8 cellular contexts compared by ENCODE assay signal in the genomic region with DNA sequence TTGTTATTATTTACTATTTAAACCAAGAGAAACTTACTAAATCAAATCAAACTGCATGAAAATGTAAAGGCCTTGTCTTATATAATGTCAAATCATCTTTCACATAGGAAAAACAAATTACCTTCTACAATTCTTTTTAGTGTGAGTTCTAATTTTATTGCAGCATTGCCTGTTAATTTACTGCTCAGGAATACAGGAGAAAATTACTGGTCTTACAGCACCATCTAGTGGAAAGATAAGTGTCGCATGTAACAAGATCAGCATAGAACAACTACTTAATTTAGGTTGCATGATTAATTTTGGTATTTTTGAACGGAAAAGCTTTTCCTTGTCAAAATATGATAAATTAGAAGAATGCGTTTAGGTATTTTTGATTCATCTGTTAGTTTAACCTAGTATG.
DNase-seq lines count a peak whose midpoint lies in the region; ATAC-seq, FAIRE-seq and TF ChIP-seq lines count a peak whose summit lies in the region.

No MANE protein-coding gene starts in this region.

- H3K27me3 ChIP-seq in GM12878 (replicated peaks in 1 of 2; ENCODE audit: control insufficient read depth in 2 of 2, insufficient read depth in 2 of 2, low read length in 1 of 2) (no peaks in the 10 kb centered on the region), vagina (no peaks in the 10 kb centered on the region)

- no peak overlapping the region for H3K4me2 ChIP-seq in GM12878 (ENCODE audit: control insufficient read depth, insufficient read depth)

- 0 out of 3 replicates have a peak, but pooled peaks have one; percentile 42 for ATAC-seq in GM12878
- ATAC-seq in HG03196 (IDR thresholded peaks at IDR 0.05; ENCODE audit: unreplicated experiment) = no peak
- no peak for ATAC-seq in GM21528 (IDR thresholded peaks at IDR 0.05; ENCODE audit: low FRiP score, unreplicated experiment)

- H3K4me3 ChIP-seq in GM12878 = no peak overlapping the region
- no peak overlapping the region for H3K4me3 ChIP-seq in vagina

- TF ChIP-seq POLR2A in GM12878 (IDR thresholded peaks at IDR 0.05; ENCODE audit: low read depth, low read length) = no peak
- no peak for TF ChIP-seq POLR2A in vagina (IDR thresholded peaks at IDR 0.05)

- SMC1A ChIA-PET in GM12878 (lab: Charles Lee; ENCODE audit: uncharacterized antibody, unreplicated experiment) = interaction anchor here (0.6 to 2.5 kb wide), 6 partner anchors 67 to 737 kb away, joined by 3 to 9 read pairs (median 5); no protein-coding TSS in a partner anchor

- H3K9me3 ChIP-seq in GM12878 (replicated peaks; ENCODE audit: control insufficient read depth, insufficient read depth, low read length) (no peaks in the 10 kb centered on the region), vagina (no peaks in the 10 kb centered on the region)

- no peak overlapping the region for H3K27ac ChIP-seq in GM12878 (ENCODE audit: control insufficient read depth, insufficient read depth)
- H3K27ac ChIP-seq in vagina = no peak overlapping the region

- in situ Hi-C loops in ACHN (cut with HindIII; ENCODE audit: low pct_ligation_motif_present, low pct_unique_long_range_greater_than_20kb, low sequenced_read_pairs) = no loop called here
- in situ Hi-C loops in GM13976 (cut with MboI; ENCODE audit: low sequenced_read_pairs, unreplicated experiment) = no loop called here
- in situ Hi-C loops in GM12878 (cut with MboI) = loop anchor here (5.0 to 25.0 kb wide), 2 partner anchors 243 to 748 kb away; no protein-coding TSS in a partner anchor

- H3K4me1 ChIP-seq in GM12878 (ENCODE audit: control insufficient read depth, insufficient read depth, low read length) = no peaks in the 10 kb centered on the region
- no peaks in the 10 kb centered on the region for H3K4me1 ChIP-seq in vagina

- TF ChIP-seq RAD21 in GM12878 (IDR thresholded peaks at IDR 0.05; ENCODE audit: insufficient read depth, low read depth, low read length) = peak; percentile 66

- no peak overlapping the region for H3K9ac ChIP-seq in GM12878 (ENCODE audit: control insufficient read depth, insufficient read depth, low read length)

- intact Hi-C loops in GM12878 (cut with micrococcal nuclease; ENCODE audit: unreplicated experiment) = loop anchor here (10.0 kb wide), 1 partner anchor 745 kb away; no protein-coding TSS in a partner anchor
- intact Hi-C loops in vagina (cut with DNase I) = no loop called here

- peak; percentile 13 for FAIRE-seq in GM12878 (lab: Jason Lieb, UNC)

- no peak overlapping the region for H2AFZ ChIP-seq in GM12878 (ENCODE audit: control insufficient read depth, low read depth, low read length)

- RAD21 ChIA-PET in GM12878 (lab: Charles Lee; ENCODE audit: unreplicated experiment) = interaction anchor here (0.6 to 1.4 kb wide), 6 partner anchors 27 to 737 kb away, joined by 3 to 4 read pairs (median 3); no protein-coding TSS in a partner anchor

- no peak for TF ChIP-seq EP300 in GM12878 (IDR thresholded peaks at IDR 0.05; ENCODE audit: borderline replicate concordance in 1 of 2, control insufficient read depth in 1 of 2, low read depth in 2 of 2, low read length in 2 of 2)

- POLR2A ChIA-PET in GM12878 (lab: Charles Lee) = no interaction called here

- peak; percentile 38 for TF ChIP-seq CTCF in GM13976 (IDR thresholded peaks at IDR 0.05; ENCODE audit: borderline replicate concordance, control extremely low read depth, extremely low read depth, insufficient read depth, missing control alignments)
- TF ChIP-seq CTCF in GM12878 (IDR thresholded peaks at IDR 0.05 in 2 of 3, conservative IDR thresholded peaks at IDR 0.05 in 1 of 3; ENCODE audit: control insufficient read depth in 2 of 3, extremely low read depth in 1 of 3, insufficient read depth in 1 of 3, low read depth in 3 of 3, low read length in 3 of 3) = peak; percentile 46 to 56 (median 50); a peak in 5 of 6 replicates
- peak; percentile 19 to 62 (median 44) for TF ChIP-seq CTCF in vagina (IDR thresholded peaks at IDR 0.05)

- DNase-seq in ACHN (peak; percentile 68), GM13976 (ENCODE audit: low spot score) (no peak), NCI-H2227 treated with DMSO at 0.1 percent for 48 hours (lab: John Stamatoyannopoulos, UW) (peak; percentile 95), GM12878 (ENCODE audit: low read depth, low spot score) (peak; percentile 3), kidney glomerular epithelial cell (lab: John Stamatoyannopoulos, UW) (peak; percentile 47), vagina (ENCODE audit: extremely low spot score in 2 of 2) (no peak)

- H3K79me2 ChIP-seq in GM12878 (ENCODE audit: control insufficient read depth, insufficient read depth, low read length) = no peaks in the 10 kb centered on the region

- H3K36me3 ChIP-seq in GM12878 (ENCODE audit: control insufficient read depth in 2 of 2, insufficient read depth in 2 of 2, low read length in 1 of 2) (no peaks in the 10 kb centered on the region), vagina (no peaks in the 10 kb centered on the region)

- WGBS in GM12878 (ENCODE audit: insufficient coverage, insufficient replicate concordance, low lambda C conversion rate, missing lambda C conversion rate) = 1% methylated on average over 3 of the region's 3 CpGs

- CTCF ChIA-PET in GM12878 (lab: Yijun Ruan, JAX) = interaction anchor here (0.7 to 2.5 kb wide), 10 partner anchors 8 to 579 kb away, joined by 3 to 9 read pairs (median 4); no protein-coding TSS in a partner anchor

- no TSS peak for BruUV-seq in GM12878 (replicated peaks; lab: Mats Ljungman, UMichigan)

- H4K20me1 ChIP-seq in GM12878 (ENCODE audit: control insufficient read depth, insufficient read depth) = no peaks in the 10 kb centered on the region

TF ChIP-seq in GM12878, 131 proteins besides CTCF, POLR2A, EP300 and RAD21:
- TF ChIP-seq SMC3 (IDR thresholded peaks at IDR 0.05; ENCODE audit: borderline replicate concordance, low read length) = peak; percentile 44; the same call in 1 of the 2 replicates
- TF ChIP-seq CBX5 (IDR thresholded peaks at IDR 0.05; ENCODE audit: low read depth) = no peak

Comparison
In these comparisons a context has a peak if more than half of its experiments do, and no peak if none do; other contexts are left out.
1. DNase-seq: peak in ACHN (single experiment), NCI-H2227 treated with DMSO at 0.1 percent for 48 hours (single experiment), GM12878 (single experiment) and kidney glomerular epithelial cell (single experiment); none in GM13976 (single experiment) and vagina (0 of 2).
2. Peak in every context shown above with its lines, with median percentiles within 50 percentile points of each other: CTCF ChIP-seq.